ENCODE assay signal across 9 cellular contexts in the genomic region with DNA sequence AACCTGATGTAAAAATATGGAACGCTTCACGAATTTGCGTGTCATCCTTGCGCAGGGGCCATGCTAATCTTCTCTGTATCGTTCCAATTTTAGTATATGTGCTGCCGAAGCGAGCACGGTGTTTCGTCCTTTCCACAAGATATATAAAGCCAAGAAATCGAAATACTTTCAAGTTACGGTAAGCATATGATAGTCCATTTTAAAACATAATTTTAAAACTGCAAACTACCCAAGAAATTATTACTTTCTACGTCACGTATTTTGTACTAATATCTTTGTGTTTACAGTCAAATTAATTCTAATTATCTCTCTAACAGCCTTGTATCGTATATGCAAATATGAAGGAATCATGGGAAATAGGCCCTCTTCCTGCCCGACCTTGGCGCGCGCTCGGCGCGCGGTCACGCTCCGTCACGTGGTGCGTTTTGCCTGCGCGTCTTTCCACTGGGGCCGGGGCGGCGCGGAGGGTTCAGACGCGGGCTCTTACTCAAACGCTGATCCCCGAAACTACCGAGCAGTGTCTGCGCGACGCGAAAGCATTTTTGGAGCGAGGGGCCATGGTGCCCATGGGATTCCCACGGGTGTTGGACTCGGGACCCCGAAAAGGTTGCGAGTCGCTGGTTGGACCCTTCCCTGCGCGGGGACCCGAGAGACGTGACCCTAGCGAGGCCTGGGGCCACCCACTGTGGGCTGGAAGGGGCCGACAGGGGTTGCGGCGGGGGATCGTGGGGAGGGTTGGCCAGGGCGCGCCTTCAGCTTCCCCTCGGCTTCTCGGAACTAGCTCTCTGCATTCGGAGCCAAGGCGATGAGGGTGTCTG. TPM values are rescaled to one million over a fixed set of nuclear protein-coding genes. Genes with fewer than 3 reads are reported as not detected.
DNase-seq lines count a peak whose midpoint lies in the region; ATAC-seq, FAIRE-seq and TF ChIP-seq lines count a peak whose summit lies in the region.
"Had no signal": no experiment of that assay in that cellular context is flagged by ENCODE, and none has a peak within 500 bp of the region (broad histone marks: within the 10 kb centered on the region; RNA-seq: fewer than 3 reads in every experiment).

A gene (minus strand): TSS at position 117 of the 818 bp plus-strand sequence.

- peaks cover 18 to 30% of the 10 kb centered on the region in 2 donors for H3K4me1 ChIP-seq in kidney (ENCODE audit: control insufficient read depth in 1 of 2, insufficient read depth in 1 of 2, low read depth in 1 of 2, low read length in 2 of 2)

- no peaks in the 10 kb centered on the region for H3K9me3 ChIP-seq in kidney (ENCODE audit: control insufficient read depth in 1 of 2, low read length in 2 of 2)

- FAIRE-seq in kidney (lab: Jason Lieb, UNC): peak; percentile 39

- intact Hi-C loops in kidney (cut with DNase I): loop anchor here (10.0 kb wide), 1 partner anchor 375 kb away; no protein-coding TSS in a partner anchor

- H3K27ac ChIP-seq in kidney (ENCODE audit: low read depth in 2 of 2, low read length in 2 of 2): peak within 1 kb of the TSS; percentile 94 to 99

- H3K4me3 ChIP-seq in kidney (ENCODE audit: low read length in 2 of 2): peak within 1 kb of the TSS; percentile 78 to 80

- DNase-seq in AG20443 (ENCODE audit: low spot score) (peak; percentile 95), NCI-H460 (ENCODE audit: extremely low read depth, low read depth) (peak; percentile 86), cerebellum (ENCODE audit: low spot score) (peak; percentile 93), kidney (peak; percentile 98)
- peak; percentile 96 for DNase-seq in activated CD4-positive, alpha-beta T cell treated with anti-CD3 and anti-CD28 coated beads for 1 hour
- peak; percentile 92 for DNase-seq in stimulated activated CD4-positive, alpha-beta T cell treated with anti-CD3 and anti-CD28 coated beads, Interleukin-15, amount 100 ng/mL, for 1 hour (ENCODE audit: low read depth in 1 of 2, low spot score in 1 of 2)

- H3K36me3 ChIP-seq in kidney (ENCODE audit: control insufficient read depth in 1 of 2, insufficient read depth in 2 of 2, low read length in 2 of 2): no peaks in the 10 kb centered on the region

- no peak for TF ChIP-seq CTCF in kidney (IDR thresholded peaks at IDR 0.05; ENCODE audit: borderline replicate concordance, extremely low read depth, insufficient read depth)

- TF ChIP-seq POLR2A in GM19099 (IDR thresholded peaks at IDR 0.05; ENCODE audit: extremely low read depth, insufficient read length, low read depth): peak; percentile 93

- peak within 1 kb of the TSS; percentile 90 to 99 for H3K9ac ChIP-seq in kidney (ENCODE audit: low read length in 2 of 2)

- ATAC-seq in HG03378 (IDR thresholded peaks at IDR 0.05; ENCODE audit: unreplicated experiment): peak; percentile 72

RNA-seq across cellular contexts. Expression of the gene that starts here (rescaled TPM):
- not detected in 2 replicates for total RNA-seq in NCI-H460 (2014; rRNA removed; shearing (Covaris generic))
- not detected in 2 replicates for polyA plus RNA-seq in NCI-H460 (2014; cell fraction: nucleus; rRNA removed)
- total RNA-seq in cerebellum (not detected), kidney (not detected)
- polyA plus RNA-seq in kidney (ENCODE audit: insufficient read depth, low read depth, low replicate concordance): not detected
- total RNA-seq: T-helper 1 cell treated with Interleukin-12 subunit alpha and Interleukin-12 subunit beta and Interleukin-4 antibody, amounts not matched to agents 30 ng/mL and 1 ng/mL, for 36 hours had no signal

Comparison
In these comparisons a context has a peak if more than half of its experiments do, and no peak if none do; other contexts are left out.
1. Peak in every context shown above with its lines: DNase-seq, ATAC-seq, H3K4me3 ChIP-seq and H3K27ac ChIP-seq.
2. Peak in DNase-seq in NCI-H460; RNA of the gene not detected or under 1 TPM.
3. Peak in DNase-seq in cerebellum; RNA of the gene not detected or under 1 TPM.
4. Peak in DNase-seq, H3K4me3 ChIP-seq, H3K27ac ChIP-seq and H3K9ac ChIP-seq in kidney; RNA of the gene not detected or under 1 TPM.